ENCODE assay signal across 8 cellular contexts in genomic region chr19:1401138-1401888, GRCh38. TPM values are rescaled to one million over a fixed set of nuclear protein-coding genes. Genes with fewer than 3 reads are reported as not detected.
DNase-seq lines count a peak whose midpoint lies in the region; ATAC-seq and TF ChIP-seq lines count a peak whose summit lies in the region.

Gene GAMT (minus strand): TSS chr19:1401542. CDS start chr19:1401476, 66 bp downstream.

- peak within 1 kb of the TSS; percentile 78 for H3K4me3 ChIP-seq in OCI-LY1 (ENCODE audit: low read depth, low read length, poor library complexity, severe bottlenecking)
- H3K4me3 ChIP-seq in gastroesophageal sphincter = peak within 1 kb of the TSS; percentile 42 to 64
- peak within 1 kb of the TSS; percentile 76 for H3K4me3 ChIP-seq in osteoblast (ENCODE audit: insufficient read depth, low read length)
- H3K4me3 ChIP-seq in vagina = peak within 1 kb of the TSS; percentile 54 to 65

- H2AFZ ChIP-seq in OCI-LY1 (ENCODE audit: low read length) (no peak within 1 kb of the TSS), osteoblast (ENCODE audit: low read length) (peak within 1 kb of the TSS; percentile 70)

- H3K9me3 ChIP-seq in OCI-LY1 (ENCODE audit: low read length) (no peaks in the 10 kb centered on the region), gastroesophageal sphincter (no peaks in the 10 kb centered on the region), osteoblast (ENCODE audit: low read depth, low read length) (no peaks in the 10 kb centered on the region), vagina (no peaks in the 10 kb centered on the region)

- H4K20me1 ChIP-seq in OCI-LY1 (ENCODE audit: insufficient read depth, low read length) (no peaks in the 10 kb centered on the region), osteoblast (ENCODE audit: insufficient read depth, low read length) (peaks cover 5% of the 10 kb centered on the region)

- DNase-seq in NCI-H82 (lab: John Stamatoyannopoulos, UW) (peak; percentile 70), NCI-H82 treated with DMSO at 0.1 percent for 48 hours (lab: John Stamatoyannopoulos, UW; ENCODE audit: unreplicated experiment) (no peak), activated gamma-delta T cell treated with Interleukin-2 at 50 U/mL for 16 hours (peak; percentile 47), osteoblast (ENCODE audit: insufficient read length, low spot score, missing footprints) (peak; percentile 98), vagina (ENCODE audit: extremely low spot score in 2 of 2) (no peak)

- no peaks in the 10 kb centered on the region for H3K79me2 ChIP-seq in OCI-LY1 (ENCODE audit: insufficient read depth, low read length)
- no peaks in the 10 kb centered on the region for H3K79me2 ChIP-seq in osteoblast (ENCODE audit: insufficient read depth, low read length)

- H3K27ac ChIP-seq in OCI-LY1 (ENCODE audit: low read depth, low read length, poor library complexity, severe bottlenecking) (no peak within 1 kb of the TSS), gastroesophageal sphincter (peak within 1 kb of the TSS in 1 of 4 donors; percentile 55), osteoblast (ENCODE audit: low read depth, low read length) (no peak within 1 kb of the TSS), vagina (peak within 1 kb of the TSS; percentile 33)

- H3K4me1 ChIP-seq in OCI-LY1 (ENCODE audit: insufficient read depth, low read length, severe bottlenecking) (peaks cover 23% of the 10 kb centered on the region), gastroesophageal sphincter (peaks cover 3 to 43% (median 13%) of the 10 kb centered on the region in 3 donors), osteoblast (ENCODE audit: insufficient read depth, low read length) (peaks cover 11% of the 10 kb centered on the region), vagina (peaks cover 49% of the 10 kb centered on the region)

- TF ChIP-seq CTCF in OCI-LY1 (IDR thresholded peaks at IDR 0.05; ENCODE audit: low read length) = peak; percentile 45
- TF ChIP-seq CTCF in gastroesophageal sphincter (IDR thresholded peaks at IDR 0.05) = peak in 3 of 4 experiments; percentile 37 to 74 (median 56)
- TF ChIP-seq CTCF in osteoblast (IDR thresholded peaks at IDR 0.05; ENCODE audit: extremely low read depth, low read depth, low read length) = peak; percentile 13
- peak in 2 of 3 experiments; percentile 20 to 51 for TF ChIP-seq CTCF in vagina (IDR thresholded peaks at IDR 0.05)

- peak within 1 kb of the TSS; percentile 88 for H3K4me2 ChIP-seq in OCI-LY1 (ENCODE audit: low read length)
- peak within 1 kb of the TSS; percentile 91 for H3K4me2 ChIP-seq in osteoblast (ENCODE audit: insufficient read depth, low read length)

- H3K36me3 ChIP-seq in OCI-LY1 (ENCODE audit: insufficient read depth, low read length) (no peaks in the 10 kb centered on the region; the same call in 1 of the 2 replicates), gastroesophageal sphincter (peaks cover 0 to 4% of the 10 kb centered on the region in 2 donors), osteoblast (ENCODE audit: insufficient read depth, low read length) (no peaks in the 10 kb centered on the region), vagina (no peaks in the 10 kb centered on the region)

- no peak for TF ChIP-seq EP300 in gastroesophageal sphincter (IDR thresholded peaks at IDR 0.05)

- no peaks in the 10 kb centered on the region for H3K9me2 ChIP-seq in OCI-LY1 (ENCODE audit: low read depth, low read length)

- ATAC-seq in gastroesophageal sphincter = peak; percentile 52
- no peak for ATAC-seq in HG03378 (IDR thresholded peaks at IDR 0.05; ENCODE audit: unreplicated experiment)

- H3K9ac ChIP-seq in OCI-LY1 (ENCODE audit: low read length) = peak within 1 kb of the TSS; percentile 78

- H3K27me3 ChIP-seq in OCI-LY1 (ENCODE audit: insufficient read depth, low read length) (peaks cover 6% of the 10 kb centered on the region; the same call in 1 of the 2 replicates), gastroesophageal sphincter (no peaks in the 10 kb centered on the region), osteoblast (ENCODE audit: insufficient read depth, low read length) (no peaks in the 10 kb centered on the region), vagina (no peaks in the 10 kb centered on the region)

- no peak for TF ChIP-seq POLR2A in gastroesophageal sphincter (IDR thresholded peaks at IDR 0.05)
- no peak for TF ChIP-seq POLR2A in vagina (IDR thresholded peaks at IDR 0.05)

- WGBS in gastroesophageal sphincter (ENCODE audit: low coverage in 1 of 2), 2 donors = 8% methylated on average over 2 of the region's 87 CpGs; no CpG with 5 or more reads in 1 of the 2 donors

- intact Hi-C loops in vagina (cut with DNase I) = no loop called here

- H3F3A ChIP-seq in OCI-LY1 (ENCODE audit: insufficient read depth, low read length) = no peaks in the 10 kb centered on the region

RNA-seq across cellular contexts. Expression of gene GAMT, which starts in this region (rescaled TPM):
- total RNA-seq in gastroesophageal sphincter = 10 to 100 TPM; 10.4 to 14.7 (median 10.9) TPM
- 25.0 and 29.2 TPM in 2 replicates for total RNA-seq in osteoblast
- 29.0 TPM for total RNA-seq in vagina

Comparison
In these comparisons a context has a peak if more than half of its experiments do, and no peak if none do; other contexts are left out.
1. DNase-seq: peak in NCI-H82 (single experiment), activated gamma-delta T cell treated with Interleukin-2 at 50 U/mL for 16 hours (single experiment) and osteoblast (single experiment); none in NCI-H82 treated with DMSO at 0.1 percent for 48 hours (single experiment) and vagina (0 of 2).
2. Peak in every context shown above with its lines, with median percentiles within 50 percentile points of each other: H3K4me3 ChIP-seq and CTCF ChIP-seq.